ENCODE assay signal across 26 cellular contexts in the genomic region with DNA sequence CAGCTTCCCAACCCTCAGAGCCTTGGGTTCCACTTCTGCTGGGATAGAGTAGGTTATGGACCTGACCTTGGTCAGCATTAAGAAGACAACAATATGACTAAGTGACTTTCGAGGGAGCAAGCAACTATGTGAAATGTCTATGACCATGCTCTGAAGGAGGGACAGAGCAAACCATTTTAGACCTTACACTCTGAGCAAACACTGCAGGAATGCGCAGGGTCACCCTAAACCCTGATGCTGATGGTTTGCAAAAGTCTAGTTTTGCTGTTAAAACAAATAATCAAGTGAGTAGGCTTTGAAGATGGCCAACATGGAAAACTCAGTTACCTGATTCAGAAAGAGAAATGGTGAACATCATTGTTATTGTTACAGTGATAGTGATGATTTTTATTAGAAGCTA.
"Had no signal": no experiment of that assay in that cellular context is flagged by ENCODE, and none has a peak within 500 bp of the region (broad histone marks: within the 10 kb centered on the region; RNA-seq: fewer than 3 reads in every experiment).

No MANE protein-coding gene starts in this region.

- H3K9me3 Mint-ChIP-seq: activated CD4-positive, alpha-beta T cell treated with anti-CD3 and anti-CD28 coated beads, Interleukin-2, amount 10 ng/mL, durations not matched to agents 7 days and 5 days; activated naive CD4-positive, alpha-beta T cell treated with anti-CD3 and anti-CD28 coated beads, Interleukin-2, amount 10 ng/mL, durations not matched to agents 7 days and 5 days; activated naive CD8-positive, alpha-beta T cell treated with anti-CD3 and anti-CD28 coated beads, Interleukin-2, amount 50 U/mL, for 24 hours; brain; effector memory CD8-positive, alpha-beta T cell; nephron progenitor cell; stimulated activated naive B cell treated with anti-CD40 and anti-IgM and Interleukin-4, amounts not matched to agents 10 μg/mL and 1 μg/mL and 100 μg/mL, for 72 hours; T-cell; T-helper 2 cell treated with Interferon-gamma antibody and Interleukin-4, amounts not matched to agents 5 μg/mL and 100 μg/mL, for 36 hours; type B pancreatic cell had no signal

- H3K4me3 ChIP-seq: dorsolateral prefrontal cortex, esophagus muscularis mucosa, gastrocnemius medialis, sigmoid colon, vagina had no signal

- H3K9me3 ChIP-seq: esophagus muscularis mucosa, gastrocnemius medialis, sigmoid colon, vagina had no signal

- ATAC-seq: activated CD8-positive, alpha-beta T cell treated with anti-CD3 and anti-CD28 coated beads, Interleukin-2, amount 10 ng/mL, durations not matched to agents 7 days and 5 days; activated naive CD8-positive, alpha-beta T cell treated with anti-CD3 and anti-CD28 coated beads, Interleukin-2, amount 50 U/mL, for 24 hours; effector memory CD8-positive, alpha-beta T cell; gastrocnemius medialis; left cardiac atrium; stimulated activated naive B cell treated with anti-CD40 and anti-IgM and Interleukin-4, amounts not matched to agents 10 μg/mL and 1 μg/mL and 100 μg/mL, for 72 hours; T-cell had no signal

- FAIRE-seq: colon, endothelial cell of umbilical vein had no signal

- H3K27me3 Mint-ChIP-seq: activated CD4-positive, alpha-beta T cell treated with anti-CD3 and anti-CD28 coated beads, Interleukin-2, amount 10 ng/mL, durations not matched to agents 7 days and 5 days; activated naive CD4-positive, alpha-beta T cell treated with anti-CD3 and anti-CD28 coated beads, Interleukin-2, amount 10 ng/mL, durations not matched to agents 7 days and 5 days; activated naive CD8-positive, alpha-beta T cell treated with anti-CD3 and anti-CD28 coated beads, Interleukin-2, amount 50 U/mL, for 24 hours; effector memory CD8-positive, alpha-beta T cell; stimulated activated naive B cell treated with anti-CD40 and anti-IgM and Interleukin-4, amounts not matched to agents 10 μg/mL and 1 μg/mL and 100 μg/mL, for 72 hours; T-cell; type B pancreatic cell had no signal

- H3K4me1 Mint-ChIP-seq: nephron progenitor cell had no signal

- H3K27ac Mint-ChIP-seq: activated CD4-positive, alpha-beta T cell treated with anti-CD3 and anti-CD28 coated beads, Interleukin-2, amount 10 ng/mL, durations not matched to agents 7 days and 5 days; activated CD8-positive, alpha-beta T cell treated with anti-CD3 and anti-CD28 coated beads, Interleukin-2, amount 10 ng/mL, durations not matched to agents 7 days and 5 days; activated naive CD4-positive, alpha-beta T cell treated with anti-CD3 and anti-CD28 coated beads, Interleukin-2, amount 10 ng/mL, durations not matched to agents 7 days and 5 days; activated naive CD8-positive, alpha-beta T cell treated with anti-CD3 and anti-CD28 coated beads, Interleukin-2, amount 50 U/mL, for 24 hours; brain; effector memory CD8-positive, alpha-beta T cell; nephron progenitor cell; stimulated activated naive B cell treated with anti-CD40 and anti-IgM and Interleukin-4, amounts not matched to agents 10 μg/mL and 1 μg/mL and 100 μg/mL, for 72 hours; T-cell; T-helper 2 cell treated with Interferon-gamma antibody and Interleukin-4, amounts not matched to agents 5 μg/mL and 100 μg/mL, for 36 hours; type B pancreatic cell had no signal

- H3K4me3 Mint-ChIP-seq: activated CD4-positive, alpha-beta T cell treated with anti-CD3 and anti-CD28 coated beads, Interleukin-2, amount 10 ng/mL, durations not matched to agents 7 days and 5 days; activated CD8-positive, alpha-beta T cell treated with anti-CD3 and anti-CD28 coated beads, Interleukin-2, amount 10 ng/mL, durations not matched to agents 7 days and 5 days; activated naive CD4-positive, alpha-beta T cell treated with anti-CD3 and anti-CD28 coated beads, Interleukin-2, amount 10 ng/mL, durations not matched to agents 7 days and 5 days; activated naive CD8-positive, alpha-beta T cell treated with anti-CD3 and anti-CD28 coated beads, Interleukin-2, amount 50 U/mL, for 24 hours; effector memory CD8-positive, alpha-beta T cell; nephron progenitor cell; stimulated activated naive B cell treated with anti-CD40 and anti-IgM and Interleukin-4, amounts not matched to agents 10 μg/mL and 1 μg/mL and 100 μg/mL, for 72 hours; T-cell; T-helper 2 cell treated with Interferon-gamma antibody and Interleukin-4, amounts not matched to agents 5 μg/mL and 100 μg/mL, for 36 hours; type B pancreatic cell had no signal

- DNase-seq: activated CD4-positive, alpha-beta T cell treated with anti-CD3 and anti-CD28 coated beads, Interleukin-2, amount 10 ng/mL, durations not matched to agents 7 days and 5 days; activated CD4-positive, CD25-positive, alpha-beta regulatory T cell treated with anti-CD3 and anti-CD28 coated beads, Interleukin-2, amount 50 U/mL, for 72 hours; activated CD8-positive, alpha-beta T cell treated with anti-CD3 and anti-CD28 coated beads, Interleukin-2, amount 10 ng/mL, durations not matched to agents 7 days and 5 days; activated effector memory CD4-positive, alpha-beta T cell treated with Interleukin-2 at 50 U/mL for 16 hours; activated naive CD4-positive, alpha-beta T cell treated with anti-CD3 and anti-CD28 coated beads, Interleukin-2, amount 10 ng/mL, durations not matched to agents 7 days and 5 days; activated naive CD8-positive, alpha-beta T cell treated with anti-CD3 and anti-CD28 coated beads, Interleukin-2, amount 50 U/mL, for 24 hours; central memory CD4-positive, alpha-beta T cell; dorsolateral prefrontal cortex; effector memory CD8-positive, alpha-beta T cell; gastrocnemius medialis; islet precursor cell; left cardiac atrium; nephron progenitor cell; sigmoid colon; stimulated activated CD4-positive, alpha-beta T cell treated with anti-CD3 and anti-CD28 coated beads, Interleukin-2, amount 100 ng/mL, for 48 hours; stimulated activated CD8-positive, alpha-beta memory T cell treated with anti-CD3 and anti-CD28 coated beads, Interleukin-4, amount 100 ng/mL, for 48 hours; stimulated activated naive B cell treated with anti-CD40 and anti-IgM and Interleukin-4, amounts not matched to agents 10 μg/mL and 1 μg/mL and 100 μg/mL, for 72 hours; T-cell; WERI-Rb-1 had no signal

- H3K27ac ChIP-seq: dorsolateral prefrontal cortex, esophagus muscularis mucosa, gastrocnemius medialis, sigmoid colon, vagina, WERI-Rb-1 had no signal

- H3K27me3 ChIP-seq: dorsolateral prefrontal cortex, esophagus muscularis mucosa, gastrocnemius medialis, sigmoid colon, vagina had no signal
